Comparison of ENCODE assay signal across 1 cellular context in the genomic region with DNA sequence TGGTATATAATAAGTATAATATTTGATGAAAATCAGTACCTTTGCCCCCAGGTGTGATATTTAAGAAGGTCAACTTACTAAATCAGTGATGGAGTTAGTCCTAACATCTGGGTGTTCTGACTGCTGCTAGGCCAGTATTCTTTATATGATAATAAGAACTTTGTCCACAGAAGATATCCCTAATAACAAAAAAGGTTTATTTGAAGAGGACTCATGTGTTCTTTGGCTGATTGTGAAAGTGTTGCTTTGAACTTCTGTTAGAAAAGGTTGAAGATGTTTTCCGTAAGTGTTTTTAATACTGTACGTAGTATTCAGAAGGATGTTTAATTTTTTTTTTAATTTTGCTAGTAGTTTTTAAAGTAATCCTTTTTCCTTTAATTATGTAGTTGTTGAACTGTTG.
TF ChIP-seq lines count a peak whose summit lies in the region.

No MANE protein-coding gene starts in this region.

TF ChIP-seq in endothelial cell of umbilical vein, 7 proteins besides CTCF, POLR2A, EP300 and RAD21:
- no peak for TF ChIP-seq POLR2AphosphoS5 (IDR thresholded peaks at IDR 0.05; ENCODE audit: insufficient read depth, low read depth, low read length)
- TF ChIP-seq, protein P1, sequence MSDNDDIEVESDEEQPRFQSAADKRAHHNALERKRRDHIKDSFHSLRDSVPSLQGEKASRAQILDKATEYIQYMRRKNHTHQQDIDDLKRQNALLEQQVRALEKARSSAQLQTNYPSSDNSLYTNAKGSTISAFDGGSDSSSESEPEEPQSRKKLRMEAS (IDR thresholded peaks at IDR 0.05; ENCODE audit: insufficient read depth, insufficient read length): no peak
